In the genomic region with DNA sequence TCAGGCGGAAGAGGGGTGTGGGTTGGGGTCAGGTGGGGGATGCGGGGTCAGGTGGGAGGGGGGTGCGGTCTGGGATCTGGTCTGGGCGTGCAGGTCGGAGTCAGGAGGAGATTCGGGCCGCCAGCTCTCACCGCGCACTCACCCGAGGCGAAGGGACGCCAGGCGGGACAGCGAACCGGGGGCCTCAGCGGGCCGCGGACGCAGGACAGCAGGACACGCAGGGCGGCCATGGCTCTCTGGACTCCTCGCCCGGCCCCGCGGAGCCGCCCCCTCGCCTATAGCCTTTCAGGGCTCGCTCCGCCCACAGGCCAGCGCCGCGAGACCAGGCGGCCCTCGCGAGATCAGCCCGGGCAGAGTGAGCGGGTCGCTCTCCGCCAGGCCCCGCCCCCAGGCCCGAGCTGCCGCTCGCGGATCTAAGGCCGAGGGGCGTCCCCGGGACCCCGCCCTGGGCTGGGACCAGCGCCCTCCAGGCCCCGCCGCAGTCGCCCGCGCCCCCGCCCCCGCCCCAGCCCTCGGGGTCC, we compare ENCODE assay signal across 8 cellular contexts. TPM values are rescaled to one million over a fixed set of nuclear protein-coding genes. Genes with fewer than 3 reads are reported as not detected.
DNase-seq lines count a peak whose midpoint lies in the region; ATAC-seq and TF ChIP-seq lines count a peak whose summit lies in the region.

A gene (minus strand): TSS at position 251 of the 521 bp plus-strand sequence. CDS start 21 bp downstream, at position 230.

- H3K4me1 Mint-ChIP-seq in activated CD4-positive, alpha-beta T cell treated with anti-CD3 and anti-CD28 coated beads, Interleukin-2, amount 10 ng/mL, durations not matched to agents 7 days and 5 days: peaks cover 25% of the 10 kb centered on the region

- peak within 1 kb of the TSS; percentile 75 to 96 for H3K27ac ChIP-seq in coronary artery

- peaks cover 3% of the 10 kb centered on the region for H3K27me3 Mint-ChIP-seq in activated CD4-positive, alpha-beta T cell treated with anti-CD3 and anti-CD28 coated beads, Interleukin-2, amount 10 ng/mL, durations not matched to agents 7 days and 5 days

- TF ChIP-seq CTCF in BE2C (IDR thresholded peaks at IDR 0.05; ENCODE audit: low read depth, low read length) (no peak), coronary artery (IDR thresholded peaks at IDR 0.05) (no peak)

- peak within 1 kb of the TSS; percentile 78 for H3K27ac Mint-ChIP-seq in activated CD4-positive, alpha-beta T cell treated with anti-CD3 and anti-CD28 coated beads, Interleukin-2, amount 10 ng/mL, durations not matched to agents 7 days and 5 days

- H3K4me1 ChIP-seq in BE2C: no peaks in the 10 kb centered on the region; the same call in 1 of the 2 replicates

- no peaks in the 10 kb centered on the region for H3K9me3 ChIP-seq in BE2C

- H3K4me3 Mint-ChIP-seq in activated CD4-positive, alpha-beta T cell treated with anti-CD3 and anti-CD28 coated beads, Interleukin-2, amount 10 ng/mL, durations not matched to agents 7 days and 5 days: peak within 1 kb of the TSS; percentile 75

- no peaks in the 10 kb centered on the region for H3K27me3 ChIP-seq in BE2C

- peaks cover 8% of the 10 kb centered on the region for H3K36me3 Mint-ChIP-seq in activated CD4-positive, alpha-beta T cell treated with anti-CD3 and anti-CD28 coated beads, Interleukin-2, amount 10 ng/mL, durations not matched to agents 7 days and 5 days (ENCODE audit: low read depth)

- H3K4me3 ChIP-seq in BE2C (ENCODE audit: low read depth, low read length) (peak within 1 kb of the TSS; percentile 63), coronary artery (peak within 1 kb of the TSS; percentile 98)

- CTCF ChIA-PET in activated CD4-positive, alpha-beta T cell treated with anti-CD3 and anti-CD28 coated beads, Interleukin-2, amount 10 ng/mL, durations not matched to agents 7 days and 5 days (lab: Charles Lee): interaction anchor here (1.1 kb wide), 1 partner anchor 12 kb away, joined by 3 read pairs; no protein-coding TSS in a partner anchor

- POLR2A ChIA-PET in activated CD4-positive, alpha-beta T cell treated with anti-CD3 and anti-CD28 coated beads, Interleukin-2, amount 10 ng/mL, durations not matched to agents 7 days and 5 days (lab: Charles Lee): no interaction called here

- H3K9me3 Mint-ChIP-seq in activated CD4-positive, alpha-beta T cell treated with anti-CD3 and anti-CD28 coated beads, Interleukin-2, amount 10 ng/mL, durations not matched to agents 7 days and 5 days: no peaks in the 10 kb centered on the region

- H3K36me3 ChIP-seq in BE2C: peaks cover 16% of the 10 kb centered on the region

- ATAC-seq in GM19328 (IDR thresholded peaks at IDR 0.05; ENCODE audit: unreplicated experiment) (peak; percentile 97), HG03469 (IDR thresholded peaks at IDR 0.05; ENCODE audit: unreplicated experiment) (peak; percentile 94), left lobe of liver (peak; percentile 84)

- DNase-seq in BE2C: peak; percentile 97
- peak; percentile 93 for DNase-seq in NCI-H69 (lab: John Stamatoyannopoulos, UW)
- DNase-seq in activated CD4-positive, alpha-beta T cell treated with anti-CD3 and anti-CD28 coated beads, Interleukin-2, amount 10 ng/mL, durations not matched to agents 7 days and 5 days: peak; percentile 95
- peak; percentile 95 for DNase-seq in coronary artery (ENCODE audit: low spot score)
- peak; percentile 98 for DNase-seq in left lobe of liver (ENCODE audit: low spot score)
- peak; percentile 94 to 97 for DNase-seq in stimulated activated CD4-positive, alpha-beta T cell treated with anti-CD3 and anti-CD28 coated beads, Interleukin-2, amount 100 ng/mL, for 24 hours

RNA-seq across cellular contexts. Expression of the gene that starts here (rescaled TPM):
- polyA plus RNA-seq in BE2C (2012; ENCODE audit: insufficient read depth, insufficient read length, low read depth): 102 TPM
- total RNA-seq in activated CD4-positive, alpha-beta T cell treated with anti-CD3 and anti-CD28 coated beads, Interleukin-2, amount 10 ng/mL, durations not matched to agents 7 days and 5 days: 10 to 100 TPM; 34.9 to 40.2 TPM
- total RNA-seq in left lobe of liver: 764 TPM

Comparison
In these comparisons a context has a peak if more than half of its experiments do, and no peak if none do; other contexts are left out.
1. Peak in every context shown above with its lines: DNase-seq, ATAC-seq, H3K4me3 ChIP-seq and H3K27ac ChIP-seq.
2. RNA of the gene that starts here (total RNA-seq): 764 TPM in left lobe of liver (single experiment); 34.9 to 40.2 TPM in activated CD4-positive, alpha-beta T cell treated with anti-CD3 and anti-CD28 coated beads, Interleukin-2, amount 10 ng/mL, durations not matched to agents 7 days and 5 days; every median in the first group is over 10 times any median in the second.